8 cellular contexts compared by ENCODE assay signal in the genomic region with DNA sequence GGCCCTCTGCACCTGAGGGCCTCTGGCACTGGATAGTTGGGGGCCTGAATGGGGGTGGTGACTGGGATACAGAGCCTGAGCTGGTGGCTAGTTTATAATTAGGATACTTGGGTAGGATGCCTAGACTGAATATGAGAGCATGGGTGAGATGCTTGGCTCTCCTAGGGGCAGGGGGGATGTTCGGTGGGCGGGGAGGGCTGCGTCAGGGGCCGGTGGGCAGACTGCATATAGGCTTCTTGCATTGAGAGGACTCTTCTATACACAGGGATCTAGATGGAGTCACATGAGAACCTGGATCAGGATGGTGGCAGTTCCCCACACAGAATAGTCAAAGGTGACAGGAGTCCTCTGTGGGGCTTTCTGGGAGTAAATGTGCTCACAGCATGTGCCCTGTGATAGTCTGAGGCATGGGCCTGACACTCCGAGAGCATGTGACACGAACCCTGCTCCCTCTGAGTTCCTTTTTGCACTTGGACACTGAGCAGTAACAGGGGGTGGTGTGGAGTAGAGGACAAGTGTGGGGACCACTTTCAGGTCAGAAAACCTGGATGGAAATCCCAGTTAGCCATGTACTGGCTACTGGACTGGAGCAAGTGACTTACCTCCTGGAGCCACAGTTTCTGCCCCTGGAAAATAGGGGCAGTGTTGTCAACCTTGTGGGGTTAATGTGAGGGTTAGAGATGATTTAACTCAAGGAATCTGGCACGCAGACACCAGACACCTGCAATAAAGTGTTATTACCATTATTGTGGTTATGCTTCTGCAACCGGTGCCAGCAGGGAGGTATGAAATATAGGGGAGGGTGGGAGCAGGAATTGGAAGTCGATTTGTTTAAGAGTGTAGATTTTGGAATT. TPM values are rescaled to one million over a fixed set of nuclear protein-coding genes. Genes with fewer than 3 reads are reported as not detected.
DNase-seq lines count a peak whose midpoint lies in the region; ATAC-seq and TF ChIP-seq lines count a peak whose summit lies in the region.

No MANE protein-coding gene starts in this region.

- H3K4me1 Mint-ChIP-seq in chondrocyte (ENCODE audit: low read depth) (peaks cover 71% of the 10 kb centered on the region), naive B cell (peaks cover 55 to 74% (median 73%) of the 10 kb centered on the region in 3 donors)

- no peak for TF ChIP-seq CTCF in AG04450 (IDR thresholded peaks at IDR 0.05; ENCODE audit: low read depth, low read length)
- no peak for TF ChIP-seq CTCF in chondrocyte (IDR thresholded peaks at IDR 0.05)

- H3K9me3 ChIP-seq in AG04450 (ENCODE audit: control insufficient read depth, insufficient read depth, low read length) (no peaks in the 10 kb centered on the region; the same call in 1 of the 2 replicates), KOPT-K1 (ENCODE audit: insufficient read depth, low read length, poor library complexity, severe bottlenecking) (no peaks in the 10 kb centered on the region)

- no peak for DNase-seq in AG04450 (ENCODE audit: low read depth, low spot score)
- DNase-seq in chondrocyte (ENCODE audit: low spot score), result no peak
- DNase-seq in naive B cell, result no peak
- no peak for DNase-seq in Kasumi-1 (lab: John Stamatoyannopoulos, UW)

- no peaks in the 10 kb centered on the region for H3K27me3 ChIP-seq in AG04450 (ENCODE audit: control insufficient read depth, insufficient read depth, low read length)

- H3K9me3 Mint-ChIP-seq in chondrocyte (ENCODE audit: low read depth) (no peaks in the 10 kb centered on the region), naive B cell (no peaks in the 10 kb centered on the region)

- H3K27ac ChIP-seq in AG04450 (ENCODE audit: low read depth, low read length) (peak overlapping the region; percentile 65), KOPT-K1 (ENCODE audit: low read depth, low read length, poor library complexity, severe bottlenecking) (peak overlapping the region; percentile 89)

- CTCF ChIA-PET in AG04450 (lab: Charles Lee), result no interaction called here

- ATAC-seq in naive B cell (ENCODE audit: low read depth in 2 of 2) (no peak), GM19463 (IDR thresholded peaks at IDR 0.05; ENCODE audit: unreplicated experiment) (no peak), GM21526 (IDR thresholded peaks at IDR 0.05; ENCODE audit: low FRiP score, unreplicated experiment) (no peak), HG03039 (IDR thresholded peaks at IDR 0.05; ENCODE audit: unreplicated experiment) (no peak)

- peak overlapping the region; percentile 94 for H3K4me3 ChIP-seq in AG04450 (ENCODE audit: low read depth, low read length)

- H3K27me3 Mint-ChIP-seq in chondrocyte (ENCODE audit: low read depth) (no peaks in the 10 kb centered on the region), naive B cell (no peaks in the 10 kb centered on the region)

- peaks cover 4% of the 10 kb centered on the region for H3K36me3 Mint-ChIP-seq in chondrocyte (ENCODE audit: low read depth)
- H3K36me3 Mint-ChIP-seq in naive B cell, result no peaks in the 10 kb centered on the region

- peaks cover 18% of the 10 kb centered on the region; the same call in 1 of the 2 replicates for H3K36me3 ChIP-seq in KOPT-K1 (ENCODE audit: insufficient read depth, low read length)

- H3K4me3 Mint-ChIP-seq in chondrocyte (ENCODE audit: unreplicated experiment) (peak overlapping the region; percentile 88), naive B cell (peak overlapping the region; percentile 45 to 94 (median 89))

- POLR2A ChIA-PET in AG04450 (lab: Yijun Ruan, JAX), result interaction anchor here (0.6 to 1.7 kb wide), 4 partner anchors 8 to 128 kb away, joined by 3 to 8 read pairs (median 4); a partner anchor contains a TSS

- peak overlapping the region; percentile 91 for H3K27ac Mint-ChIP-seq in chondrocyte (ENCODE audit: unreplicated experiment)
- H3K27ac Mint-ChIP-seq in naive B cell, result peak overlapping the region; percentile 82 to 95 (median 90)

RNA-seq across cellular contexts. Expression of a gene that starts 2.2 kb away (rescaled TPM):
- 23.4 and 28.2 TPM in 2 replicates for polyA plus RNA-seq in AG04450 (2011; rRNA removed)
- polyA minus RNA-seq in AG04450 (2011; rRNA and poly(A)+ RNA removed), result 32.6 and 42.3 TPM in 2 replicates
- 159 to 177 TPM (median 173 TPM) in 3 replicates for total RNA-seq in chondrocyte
- polyA plus RNA-seq in naive B cell (ENCODE audit: low read depth in 6 of 6), result 10 to 100 TPM in 1 of 6 donors, 1 to 10 TPM in 5; 2.6 to 12.5 (median 5.3) TPM

RNA-seq across cellular contexts. Expression of a gene that starts 8.9 kb away (rescaled TPM):
- polyA plus RNA-seq in AG04450 (2011; rRNA removed) (88.5 and 92.3 TPM in 2 replicates), naive B cell (ENCODE audit: low read depth in 6 of 6) (100 to 1,000 TPM; 103 to 185 (median 109) TPM)
- 27.3 and 30.2 TPM in 2 replicates for polyA minus RNA-seq in AG04450 (2011; rRNA and poly(A)+ RNA removed)
- 67.7 to 74.5 TPM (median 69.7 TPM) in 3 replicates for total RNA-seq in chondrocyte

RNA-seq across cellular contexts. Expression of a gene that starts 33.2 kb away (rescaled TPM):
- polyA plus RNA-seq in AG04450 (2011; rRNA removed) (1.5 and 1.6 TPM in 2 replicates), naive B cell (ENCODE audit: low read depth in 6 of 6) (under 1 TPM in 3 of 6 donors, not detected in 3; 0.10 to 0.25 (median 0.19) TPM)
- 0.83 and 1.1 TPM in 2 replicates for polyA minus RNA-seq in AG04450 (2011; rRNA and poly(A)+ RNA removed)
- 10.8 to 18.1 TPM (median 17.4 TPM) in 3 replicates for total RNA-seq in chondrocyte
